ENCODE assay signal across 10 cellular contexts in genomic region chr11:73758451-73758850, GRCh38. TPM values are rescaled to one million over a fixed set of nuclear protein-coding genes. Genes with fewer than 3 reads are reported as not detected.
DNase-seq lines count a peak whose midpoint lies in the region; ATAC-seq, FAIRE-seq and TF ChIP-seq lines count a peak whose summit lies in the region.
"Had no signal": no experiment of that assay in that cellular context is flagged by ENCODE, and none has a peak within 500 bp of the region (broad histone marks: within the 10 kb centered on the region; RNA-seq: fewer than 3 reads in every experiment).

No MANE protein-coding gene starts in this region.

- peak overlapping the region; percentile 87 for H3K4me2 ChIP-seq in OCI-LY3 (ENCODE audit: low read length)
- peak overlapping the region; percentile 61 to 82; a peak in 3 of 4 replicates for H3K4me2 ChIP-seq in H1 (ENCODE audit: insufficient read depth in 1 of 2, low read depth in 2 of 2, low read length in 2 of 2)
- peak overlapping the region; percentile 75 for H3K4me2 ChIP-seq in osteoblast (ENCODE audit: insufficient read depth, low read length)

- no peak overlapping the region for H3K56ac ChIP-seq in H1 (replicated peaks; ENCODE audit: insufficient read length, low read depth, low read length)

- H3K14ac ChIP-seq in H1 (ENCODE audit: insufficient read length) = no peak overlapping the region

- no peak for DNase-seq in GM12865 (ENCODE audit: low read depth)
- no peak for DNase-seq in H1 (ENCODE audit: low read depth in 1 of 2, low spot score in 2 of 2)
- DNase-seq in osteoblast (ENCODE audit: insufficient read length, low spot score, missing footprints) = no peak
- DNase-seq in GOT3 (lab: John Stamatoyannopoulos, UW) = no peak
- DNase-seq in SW480 (ENCODE audit: low spot score) = no peak
- DNase-seq: NCI-H1417 treated with DMSO at 0.1 percent for 48 hours; stimulated activated CD8-positive, alpha-beta memory T cell treated with anti-CD3 and anti-CD28 coated beads, Interleukin-4, amount 100 ng/mL, for 48 hours had no signal

- H4K8ac ChIP-seq in H1 (ENCODE audit: extremely low read depth, insufficient read depth, low read length) = no peak overlapping the region

- no peak for TF ChIP-seq EP300 in H1 (IDR thresholded peaks at IDR 0.05; ENCODE audit: borderline replicate concordance in 1 of 2, low read depth in 2 of 2, low read length in 2 of 2)

- peaks cover 3% of the 10 kb centered on the region for H3K23me2 ChIP-seq in H1 (ENCODE audit: low read depth, low read length)

- no peak overlapping the region for H2BK12ac ChIP-seq in H1 (ENCODE audit: low read depth, low read length)

- TF ChIP-seq RAD21 in H1 (IDR thresholded peaks at IDR 0.05 in 1 of 2, conservative IDR thresholded peaks at IDR 0.05 in 1 of 2; ENCODE audit: low read depth in 2 of 2, low read length in 2 of 2) = no peak

- no peak for ATAC-seq in GM18517 (IDR thresholded peaks at IDR 0.05; ENCODE audit: unreplicated experiment)

- H3K27me3 ChIP-seq in OCI-LY3 (ENCODE audit: low read depth, low read length) (no peaks in the 10 kb centered on the region), H1 (replicated peaks in 1 of 4; ENCODE audit: control insufficient read depth in 3 of 4, extremely low read depth in 1 of 4, insufficient read depth in 3 of 4, low read length in 3 of 4) (no peaks in the 10 kb centered on the region), osteoblast (ENCODE audit: insufficient read depth, low read length) (no peaks in the 10 kb centered on the region)

- H2BK120ac ChIP-seq in H1 (replicated peaks; ENCODE audit: low read depth, low read length) = no peak overlapping the region

- H3K4ac ChIP-seq in H1 (replicated peaks; ENCODE audit: insufficient read length, low read depth, low read length) = no peak overlapping the region

- no peak overlapping the region for H3K27ac ChIP-seq in OCI-LY3 (ENCODE audit: low read length)
- no peak overlapping the region for H3K27ac ChIP-seq in H1 (ENCODE audit: low read depth, low read length)
- H3K27ac ChIP-seq in osteoblast (ENCODE audit: low read depth, low read length) = no peak overlapping the region

- POLR2A ChIA-PET in H1 (lab: Charles Lee; ENCODE audit: partially characterized antibody) = interaction anchor here (0.6 to 1.5 kb wide), 4 partner anchors 12 to 106 kb away, joined by 3 to 7 read pairs (median 4); partner anchors contain the start of gene MRPL48

- H4K91ac ChIP-seq in H1 (replicated peaks; ENCODE audit: insufficient read length, low read length) = no peak overlapping the region

- peaks cover 54% of the 10 kb centered on the region for H3K79me2 ChIP-seq in OCI-LY3 (ENCODE audit: low read length)
- peaks cover 10 to 66% of the 10 kb centered on the region in 2 experiments for H3K79me2 ChIP-seq in H1 (ENCODE audit: control insufficient read depth in 1 of 2, insufficient read depth in 2 of 2, low read length in 2 of 2)
- H3K79me2 ChIP-seq in osteoblast (ENCODE audit: insufficient read depth, low read length) = peaks cover 72% of the 10 kb centered on the region

- no peak for FAIRE-seq in H1 (lab: Jason Lieb, UNC)
- FAIRE-seq: TTC549 had no signal

- no peak overlapping the region for H4K5ac ChIP-seq in H1 (ENCODE audit: insufficient read length, low read depth, low read length)

- WGBS in H1 (ENCODE audit: extremely low coverage in 1 of 2, insufficient coverage in 1 of 2, insufficient read length in 1 of 2, insufficient replicate concordance in 2 of 2, low coverage in 1 of 2, low lambda C conversion rate in 2 of 2, missing lambda C conversion rate in 1 of 2), 2 experiments = 48% methylated on average over 1 of the region's 1 CpG; no CpG with 5 or more reads in 1 of the 2 experiments

- H3K23ac ChIP-seq in H1 (ENCODE audit: insufficient read length) = no peak overlapping the region

- no peak overlapping the region for H2BK20ac ChIP-seq in H1 (ENCODE audit: low read length)

- H3K9ac ChIP-seq in OCI-LY3 (ENCODE audit: low read length) (no peak overlapping the region), H1 (replicated peaks in 1 of 4; ENCODE audit: extremely low read depth in 1 of 4, low read depth in 3 of 4, low read length in 3 of 4) (no peak overlapping the region)

- H4K20me1 ChIP-seq in OCI-LY3 (ENCODE audit: insufficient read depth, low read length) = peaks cover 36% of the 10 kb centered on the region
- peaks cover 0 to 3% of the 10 kb centered on the region in 2 experiments for H4K20me1 ChIP-seq in H1 (replicated peaks in 1 of 2; ENCODE audit: control insufficient read depth in 1 of 2, insufficient read depth in 2 of 2, low read length in 2 of 2)
- H4K20me1 ChIP-seq in osteoblast (ENCODE audit: insufficient read depth, low read length) = peaks cover 51% of the 10 kb centered on the region

- H2BK15ac ChIP-seq in H1 (ENCODE audit: low read length) = no peak overlapping the region

- no peak overlapping the region for H2AK5ac ChIP-seq in H1 (ENCODE audit: low read depth, low read length)

- no peak for TF ChIP-seq POLR2A in H1 (IDR thresholded peaks at IDR 0.05; ENCODE audit: control extremely low read depth in 1 of 2, low read depth in 2 of 2, low read length in 2 of 2)

- TF ChIP-seq CTCF in GM12865 (IDR thresholded peaks at IDR 0.05; ENCODE audit: insufficient read depth, low read depth, low read length, missing control alignments) = no peak
- no peak for TF ChIP-seq CTCF in OCI-LY3 (IDR thresholded peaks at IDR 0.05; ENCODE audit: low read depth, low read length)
- no peak for TF ChIP-seq CTCF in H1 (IDR thresholded peaks at IDR 0.05; ENCODE audit: control extremely low read depth in 1 of 3, insufficient read depth in 1 of 3, low read depth in 1 of 3, low read length in 3 of 3)
- TF ChIP-seq CTCF in osteoblast (IDR thresholded peaks at IDR 0.05; ENCODE audit: extremely low read depth, low read depth, low read length) = no peak

- H3K36me3 ChIP-seq in OCI-LY3 (replicated peaks; ENCODE audit: low read depth, low read length) (no peaks in the 10 kb centered on the region), H1 (ENCODE audit: control insufficient read depth in 2 of 4, insufficient read depth in 4 of 4, low read length in 3 of 4) (no peaks in the 10 kb centered on the region), osteoblast (ENCODE audit: insufficient read depth, low read length) (no peaks in the 10 kb centered on the region)

- H3K9me3 ChIP-seq in OCI-LY3 (ENCODE audit: insufficient read depth, low read length) (no peaks in the 10 kb centered on the region), H1 (ENCODE audit: insufficient read depth in 2 of 2, low read depth in 1 of 2, low read length in 1 of 2) (no peaks in the 10 kb centered on the region), osteoblast (ENCODE audit: low read depth, low read length) (no peaks in the 10 kb centered on the region)

- no peak overlapping the region for H2AFZ ChIP-seq in OCI-LY3 (ENCODE audit: low read depth, low read length)
- no peak overlapping the region for H2AFZ ChIP-seq in H1 (ENCODE audit: low read length)
- H2AFZ ChIP-seq in osteoblast (ENCODE audit: low read length) = no peak overlapping the region

- H3K4me3 ChIP-seq in GM12865 (ENCODE audit: low read depth, low read length) = peak overlapping the region; percentile 98
- H3K4me3 ChIP-seq in OCI-LY3 (ENCODE audit: low read length) = no peak overlapping the region; the same call in 1 of the 2 replicates
- peak overlapping the region; percentile 92 to 95 (median 94); a peak in 4 of 8 replicates for H3K4me3 ChIP-seq in H1 (ENCODE audit: extremely low read depth in 1 of 4, insufficient read depth in 2 of 4, low read depth in 3 of 4, low read length in 4 of 4)
- H3K4me3 ChIP-seq in osteoblast (ENCODE audit: insufficient read depth, low read length) = peak overlapping the region; percentile 95

- no peak overlapping the region for H3K18ac ChIP-seq in H1 (ENCODE audit: extremely low read depth, low read length)

- H3K4me1 ChIP-seq in OCI-LY3 (ENCODE audit: low read length) = peaks cover 19% of the 10 kb centered on the region
- peaks cover 0 to 4% (median 0%) of the 10 kb centered on the region in 4 experiments; a peak in 1 of 7 replicates for H3K4me1 ChIP-seq in H1 (replicated peaks in 1 of 4; ENCODE audit: control insufficient read depth in 3 of 4, insufficient read depth in 4 of 4, low read length in 3 of 4)
- H3K4me1 ChIP-seq in osteoblast (ENCODE audit: insufficient read depth, low read length) = peaks cover 12% of the 10 kb centered on the region

- CTCF ChIA-PET in H1 (lab: Charles Lee; ENCODE audit: partially characterized antibody) = interaction anchor here (0.9 to 1.7 kb wide), 2 partner anchors 16 to 97 kb away, joined by 3 to 4 read pairs; no protein-coding TSS in a partner anchor

- no peak overlapping the region for H2BK5ac ChIP-seq in H1 (ENCODE audit: low read depth, low read length)

- H3K79me1 ChIP-seq in H1 (ENCODE audit: low read depth, low read length) = peaks cover 7% of the 10 kb centered on the region; the same call in 1 of the 2 replicates

TF ChIP-seq in H1, 55 proteins besides CTCF, POLR2A, EP300 and RAD21 (continues in another document):
- no peak for TF ChIP-seq FOSL1 (IDR thresholded peaks at IDR 0.05; ENCODE audit: insufficient read depth, low read depth, low read length)
- no peak for TF ChIP-seq KDM4A (IDR thresholded peaks at IDR 0.05; ENCODE audit: low read depth, low read length, severe bottlenecking)
- TF ChIP-seq CBX8 (IDR thresholded peaks at IDR 0.05; ENCODE audit: borderline replicate concordance, low read depth, low read length) = no peak
- TF ChIP-seq SUZ12 (IDR thresholded peaks at IDR 0.05; ENCODE audit: low read length) = no peak
- no peak for TF ChIP-seq KDM5A (IDR thresholded peaks at IDR 0.05; ENCODE audit: low read length)

RNA-seq across cellular contexts. Expression of gene RAB6A, which starts 2.4 kb away (rescaled TPM):
- 88.6 and 89.3 TPM in 2 replicates for total RNA-seq in H1 (2021; fragmentation: NEBNext Ultra II Directional; extraction: Animal tissue kit (Norgen Biotek cat#: 25700))
- 24.4 and 33.5 TPM in 2 replicates for polyA plus RNA-seq in H1 (2011; rRNA removed)
- 41.1 TPM for polyA plus RNA-seq in H1 (2011; cell fraction: cytosol; rRNA removed)
- 39.0 TPM for polyA plus RNA-seq in H1 (2011; cell fraction: nucleus; rRNA removed)
- polyA plus RNA-seq in H1 (2012, experiment 1 of 2) = 51.8 to 62.5 TPM (median 55.3 TPM) in 4 replicates
- polyA plus RNA-seq in H1 (2012, experiment 2 of 2) = 11.7 TPM
- 64.7 TPM for polyA plus RNA-seq in H1 (2013, experiment 1 of 2)
- polyA plus RNA-seq in H1 (2013, experiment 2 of 2) = 70.4 TPM
- polyA minus RNA-seq in H1 (2011; rRNA and poly(A)+ RNA removed) = 56.4 and 70.2 TPM in 2 replicates
- 45.1 TPM for polyA minus RNA-seq in H1 (2011; cell fraction: cytosol; rRNA and poly(A)+ RNA removed)
- polyA minus RNA-seq in H1 (2011; cell fraction: nucleus; rRNA and poly(A)+ RNA removed) = 47.8 TPM
- total RNA-seq in osteoblast = 145 and 157 TPM in 2 replicates

RNA-seq across cellular contexts. Expression of gene MRPL48, which starts 29.2 kb away (rescaled TPM):
- total RNA-seq in H1 (2021; fragmentation: NEBNext Ultra II Directional; extraction: Animal tissue kit (Norgen Biotek cat#: 25700)) = 59.9 and 60.7 TPM in 2 replicates
- polyA plus RNA-seq in H1 (2011; rRNA removed) = 22.8 and 34.9 TPM in 2 replicates
- 52.0 TPM for polyA plus RNA-seq in H1 (2011; cell fraction: cytosol; rRNA removed)
- polyA plus RNA-seq in H1 (2011; cell fraction: nucleus; rRNA removed) = 26.5 TPM
- polyA plus RNA-seq in H1 (2012, experiment 1 of 2) = 55.5 to 71.0 TPM (median 61.5 TPM) in 4 replicates
- 10.8 TPM for polyA plus RNA-seq in H1 (2012, experiment 2 of 2)
- 45.7 TPM for polyA plus RNA-seq in H1 (2013, experiment 1 of 2)
- polyA plus RNA-seq in H1 (2013, experiment 2 of 2) = 51.1 TPM
- polyA minus RNA-seq in H1 (2011; rRNA and poly(A)+ RNA removed) = 21.8 and 30.4 TPM in 2 replicates
- polyA minus RNA-seq in H1 (2011; cell fraction: cytosol; rRNA and poly(A)+ RNA removed) = 15.0 TPM
- 19.7 TPM for polyA minus RNA-seq in H1 (2011; cell fraction: nucleus; rRNA and poly(A)+ RNA removed)
- 14.5 and 19.7 TPM in 2 replicates for total RNA-seq in osteoblast
